Comparison of ENCODE assay signal across 1 cellular context in genomic region chr16:3001316-3001715, GRCh38.
TF ChIP-seq lines count a peak whose summit lies in the region.

No MANE protein-coding gene starts in this region.

TF ChIP-seq in H1, 55 proteins besides CTCF, POLR2A, EP300 and RAD21:
- no peak for TF ChIP-seq MAX (IDR thresholded peaks at IDR 0.05)
- no peak for TF ChIP-seq TEAD4 (IDR thresholded peaks at IDR 0.05; ENCODE audit: low read depth, low read length)
- no peak for TF ChIP-seq TBP (IDR thresholded peaks at IDR 0.05; ENCODE audit: low read depth, low read length)
- TF ChIP-seq BACH1 (IDR thresholded peaks at IDR 0.05; ENCODE audit: low read length), result no peak
- TF ChIP-seq CEBPB (IDR thresholded peaks at IDR 0.05; ENCODE audit: low read depth, low read length), result no peak
- TF ChIP-seq HDAC6 (IDR thresholded peaks at IDR 0.05; ENCODE audit: low read depth, low read length), result no peak
- TF ChIP-seq KDM4A (IDR thresholded peaks at IDR 0.05; ENCODE audit: low read depth, low read length, severe bottlenecking), result no peak
- TF ChIP-seq SP4 (IDR thresholded peaks at IDR 0.05; ENCODE audit: low read length), result no peak
- no peak for TF ChIP-seq CHD1 (IDR thresholded peaks at IDR 0.05; ENCODE audit: low read depth, low read length)
- no peak for TF ChIP-seq CTBP2 (IDR thresholded peaks at IDR 0.05; ENCODE audit: borderline replicate concordance, insufficient read depth, insufficient read length, low read length)
- TF ChIP-seq CBX5 (IDR thresholded peaks at IDR 0.05; ENCODE audit: low read depth, low read length), result no peak
